24 cellular contexts compared by ENCODE assay signal in the genomic region with DNA sequence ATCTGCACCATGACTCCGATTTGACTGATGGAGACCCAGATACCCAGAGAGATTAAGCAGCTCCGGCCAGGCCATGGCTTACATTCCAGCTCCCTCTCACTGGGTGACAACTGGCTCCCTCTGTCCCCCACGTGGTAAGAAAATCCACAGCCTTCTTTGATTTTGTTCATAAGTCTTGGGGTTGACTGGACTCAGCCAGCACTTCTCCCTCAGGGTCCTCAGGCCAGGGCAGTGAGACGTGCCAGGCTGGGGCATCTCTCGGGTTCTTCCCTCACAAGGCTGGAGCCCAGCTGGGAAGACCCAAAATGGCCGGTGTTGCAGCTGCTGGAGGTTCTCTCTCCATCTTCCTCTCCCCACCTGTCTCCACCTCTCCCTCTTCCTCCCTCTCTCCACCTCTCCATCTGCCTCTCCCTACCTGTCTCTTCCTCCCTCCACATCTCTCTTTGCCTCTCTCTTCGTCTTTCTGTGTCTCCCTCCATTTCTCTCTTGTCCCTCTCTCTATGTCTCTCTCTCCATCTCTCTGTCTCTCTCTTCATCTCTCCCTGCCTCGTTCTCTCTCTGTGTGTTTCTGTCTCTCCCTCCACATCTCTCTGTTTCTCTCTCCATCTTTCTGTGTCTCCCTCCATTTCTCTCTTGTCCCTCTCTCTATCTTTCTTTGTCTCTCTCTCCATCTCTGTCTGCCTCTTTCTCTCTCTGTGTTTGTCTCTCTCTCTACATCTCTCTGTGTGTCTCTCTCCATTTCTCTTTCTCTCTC.
DNase-seq lines count a peak whose midpoint lies in the region; ATAC-seq, FAIRE-seq and TF ChIP-seq lines count a peak whose summit lies in the region.
"Had no signal": no experiment of that assay in that cellular context is flagged by ENCODE, and none has a peak within 500 bp of the region (broad histone marks: within the 10 kb centered on the region; RNA-seq: fewer than 3 reads in every experiment).

No MANE protein-coding gene starts in this region.

- CTCF ChIA-PET in IMR-90 (lab: Yijun Ruan, JAX), result no interaction called here

- H3K4me1 Mint-ChIP-seq in stimulated activated memory B cell treated with anti-CD40 and anti-IgM and Interleukin-4, amounts not matched to agents 10 μg/mL and 1 μg/mL and 100 μg/mL, for 72 hours, result peaks cover 8% of the 10 kb centered on the region
- H3K4me1 Mint-ChIP-seq: GM23338 had no signal

- H3K36me3 ChIP-seq in BLaER1 (no peaks in the 10 kb centered on the region), IMR-90 (ENCODE audit: control insufficient read depth, insufficient read depth, low read length) (no peaks in the 10 kb centered on the region), bronchial epithelial cell (ENCODE audit: control insufficient read depth, insufficient read depth, low read length) (no peaks in the 10 kb centered on the region), BE2C (no peaks in the 10 kb centered on the region)
- H3K36me3 ChIP-seq: HAP-1 had no signal

- no peak for DNase-seq in IMR-90
- DNase-seq in bronchial epithelial cell (ENCODE audit: low read depth), result no peak
- no peak for DNase-seq in NOMO-1 treated with dmso at 0.1 percent for 144 hours (lab: John Stamatoyannopoulos, UW; ENCODE audit: unreplicated experiment)
- DNase-seq in BE2C, result no peak
- DNase-seq: Caco-2; CD4-positive, alpha-beta memory T cell; DMS 273 treated with DMSO at 0.1 percent for 48 hours; DMS79 treated with DMSO at 0.1 percent for 48 hours; NCI-H1417; NCI-H1694 treated with DMSO at 0.1 percent for 48 hours; NCI-H2081 treated with DMSO at 0.1 percent for 48 hours; NCI-H2171 treated with DMSO at 0.1 percent for 48 hours; NCI-H524 treated with DMSO at 0.1 percent for 48 hours; SHP77 treated with DMSO at 0.1 percent for 48 hours; SW 1271 had no signal

- no peak overlapping the region for H3K23ac ChIP-seq in IMR-90 (ENCODE audit: low read depth, low read length)

- peak overlapping the region; percentile 50 for H2AK5ac ChIP-seq in IMR-90 (ENCODE audit: low read depth, low read length)

- intact Hi-C loops in IMR-90 (cut with micrococcal nuclease), result no loop called here

- H2BK20ac ChIP-seq in IMR-90 (ENCODE audit: low read depth, low read length), result 0 out of 2 replicates have a peak overlapping the region, but pooled peaks have one; percentile 28

- peak overlapping the region; percentile 36 for H2AK9ac ChIP-seq in IMR-90 (replicated peaks; ENCODE audit: low read depth, low read length, poor library complexity)

- no peaks in the 10 kb centered on the region for H3K79me1 ChIP-seq in IMR-90 (ENCODE audit: low read depth in 1 of 2, low read length in 2 of 2)

- H3K27ac ChIP-seq in BLaER1 (0 out of 2 replicates have a peak overlapping the region, but pooled peaks have one; percentile 7), IMR-90 (ENCODE audit: insufficient read depth, low read length) (no peak overlapping the region)
- H3K27ac ChIP-seq: A549, HL-60, RWPE1, SK-N-MC had no signal

- H3K9ac ChIP-seq in BLaER1, result no peak overlapping the region
- H3K9ac ChIP-seq in IMR-90 (ENCODE audit: low read depth, low read length), result no peak overlapping the region

- no peak overlapping the region for H4K5ac ChIP-seq in IMR-90 (ENCODE audit: low read depth, low read length)

- no TSS peak for BruUV-seq in IMR-90 (replicated peaks; lab: Mats Ljungman, UMichigan)

- H2BK120ac ChIP-seq in IMR-90 (ENCODE audit: low read depth, low read length), result peak overlapping the region; percentile 67; the same call in 1 of the 2 replicates

- peak overlapping the region; percentile 73 for H2AFZ ChIP-seq in IMR-90 (replicated peaks; ENCODE audit: low read length, poor library complexity)
- H2AFZ ChIP-seq: GM23338 had no signal

- no peak for TF ChIP-seq RAD21 in IMR-90 (IDR thresholded peaks at IDR 0.05; ENCODE audit: low read length)

- no peaks in the 10 kb centered on the region; the same call in none of the 2 replicates for H3K9me1 ChIP-seq in IMR-90 (ENCODE audit: insufficient read depth, low read length)

- H3K27me3 Mint-ChIP-seq in stimulated activated memory B cell treated with anti-CD40 and anti-IgM and Interleukin-4, amounts not matched to agents 10 μg/mL and 1 μg/mL and 100 μg/mL, for 72 hours, result peaks cover 34% of the 10 kb centered on the region

- H3K9me3 ChIP-seq in BLaER1, result peaks cover 8% of the 10 kb centered on the region
- no peaks in the 10 kb centered on the region for H3K9me3 ChIP-seq in IMR-90 (ENCODE audit: control insufficient read depth, insufficient read depth, low read length)
- H3K9me3 ChIP-seq in BE2C, result no peaks in the 10 kb centered on the region
- H3K9me3 ChIP-seq: HAP-1 had no signal

- no peak overlapping the region; the same call in 1 of the 2 replicates for H3K14ac ChIP-seq in IMR-90 (replicated peaks; ENCODE audit: low read depth, low read length)

- no peak overlapping the region for H3K18ac ChIP-seq in IMR-90 (ENCODE audit: low read depth, low read length)

- ATAC-seq in IMR-90 (ENCODE audit: low read depth), result no peak
- ATAC-seq in stimulated activated memory B cell treated with anti-CD40 and anti-IgM and Interleukin-4, amounts not matched to agents 10 μg/mL and 1 μg/mL and 100 μg/mL, for 72 hours, result peak; percentile 16
- ATAC-seq in GM21423 (IDR thresholded peaks at IDR 0.05; ENCODE audit: unreplicated experiment), result no peak
- ATAC-seq: GM23338 had no signal

- no peak overlapping the region for H3K56ac ChIP-seq in IMR-90 (ENCODE audit: extremely low read depth, insufficient read depth, low read length)

- H4K8ac ChIP-seq in IMR-90 (ENCODE audit: low read depth in 2 of 2, low read length in 2 of 2), result no peak overlapping the region; a peak in 1 of 4 replicates

- no peak overlapping the region for H3K27ac Mint-ChIP-seq in stimulated activated memory B cell treated with anti-CD40 and anti-IgM and Interleukin-4, amounts not matched to agents 10 μg/mL and 1 μg/mL and 100 μg/mL, for 72 hours
- H3K27ac Mint-ChIP-seq: CD4-positive, alpha-beta memory T cell; GM23338 had no signal

- H4K20me1 ChIP-seq in BLaER1 (no peaks in the 10 kb centered on the region), IMR-90 (ENCODE audit: insufficient read depth, low read length) (no peaks in the 10 kb centered on the region)

- no peak overlapping the region for H3K4me3 Mint-ChIP-seq in stimulated activated memory B cell treated with anti-CD40 and anti-IgM and Interleukin-4, amounts not matched to agents 10 μg/mL and 1 μg/mL and 100 μg/mL, for 72 hours
- H3K4me3 Mint-ChIP-seq: GM23338 had no signal

- H3K4me1 ChIP-seq in BLaER1, result peaks cover 38% of the 10 kb centered on the region
- H3K4me1 ChIP-seq in IMR-90 (ENCODE audit: control insufficient read depth, insufficient read depth, low read length), result peaks cover 8% of the 10 kb centered on the region
- H3K4me1 ChIP-seq in BE2C, result no peaks in the 10 kb centered on the region
- H3K4me1 ChIP-seq: A549, Caco-2, HAP-1 had no signal

- H3K4me2 ChIP-seq in BLaER1 (peak overlapping the region; percentile 75), IMR-90 (ENCODE audit: low read depth, low read length) (no peak overlapping the region)
- H3K4me2 ChIP-seq: A549, GM23338 had no signal

- FAIRE-seq in bronchial epithelial cell (lab: Jason Lieb, UNC), result peak; percentile 13
- FAIRE-seq: A549 had no signal

- peaks cover 5% of the 10 kb centered on the region for H3K36me3 Mint-ChIP-seq in stimulated activated memory B cell treated with anti-CD40 and anti-IgM and Interleukin-4, amounts not matched to agents 10 μg/mL and 1 μg/mL and 100 μg/mL, for 72 hours

- 73% methylated on average over 5 of the region's 8 CpGs; no CpG with 5 or more reads in 1 of the 2 experiments for WGBS in IMR-90 (ENCODE audit: extremely low coverage in 2 of 2, insufficient read length in 1 of 2), 2 experiments

- TF ChIP-seq POLR2A in IMR-90 (IDR thresholded peaks at IDR 0.05; ENCODE audit: low read depth, low read length), result no peak

- POLR2A ChIA-PET in IMR-90 (lab: Charles Lee; ENCODE audit: unreplicated experiment), result no interaction called here

- dilution Hi-C loops in IMR-90 (cut with HindIII; ENCODE audit: low sequenced_read_pairs, unreplicated experiment), result no loop called here

- H3K27me3 ChIP-seq in BLaER1 (no peaks in the 10 kb centered on the region), IMR-90 (ENCODE audit: control insufficient read depth, insufficient read depth, low read length) (no peaks in the 10 kb centered on the region; the same call in 1 of the 2 replicates), bronchial epithelial cell (ENCODE audit: control insufficient read depth, insufficient read depth, low read length) (peaks cover 1% of the 10 kb centered on the region), BE2C (0 out of 2 replicates have a peak, but pooled peaks cover 2% of the 10 kb centered on the region)

- H4K91ac ChIP-seq in IMR-90 (ENCODE audit: insufficient read depth, low read depth, low read length), result no peak overlapping the region

- H3K9me3 Mint-ChIP-seq in stimulated activated memory B cell treated with anti-CD40 and anti-IgM and Interleukin-4, amounts not matched to agents 10 μg/mL and 1 μg/mL and 100 μg/mL, for 72 hours, result peaks cover 11% of the 10 kb centered on the region

- H3K4me3 ChIP-seq in BLaER1, result no peak overlapping the region
- H3K4me3 ChIP-seq in IMR-90 (ENCODE audit: insufficient read depth, low read depth, low read length), result no peak overlapping the region
- H3K4me3 ChIP-seq in bronchial epithelial cell (ENCODE audit: low read depth, low read length), result no peak overlapping the region
- no peak overlapping the region for H3K4me3 ChIP-seq in BE2C (ENCODE audit: low read depth, low read length)
- H3K4me3 ChIP-seq: A549, GM23338, HAP-1, SK-N-MC had no signal

- H2BK15ac ChIP-seq in IMR-90 (ENCODE audit: low read depth, low read length), result peak overlapping the region; percentile 40; the same call in 1 of the 3 replicates

- in situ Hi-C loops in IMR-90 (cut with MboI; ENCODE audit: low sequenced_read_pairs), result no loop called here

- H2BK5ac ChIP-seq in IMR-90 (ENCODE audit: low read depth, low read length, poor library complexity, severe bottlenecking), result no peak overlapping the region

- no peak for TF ChIP-seq CTCF in IMR-90 (conservative IDR thresholded peaks at IDR 0.05; ENCODE audit: low read depth, low read length)
- no peak for TF ChIP-seq CTCF in bronchial epithelial cell (IDR thresholded peaks at IDR 0.05; ENCODE audit: insufficient read depth, low read length, severe bottlenecking)
- TF ChIP-seq CTCF in BE2C (IDR thresholded peaks at IDR 0.05; ENCODE audit: low read depth, low read length), result no peak

- peak overlapping the region; percentile 66; the same call in 1 of the 2 replicates for H3K4ac ChIP-seq in IMR-90 (ENCODE audit: low read depth, low read length)

TF ChIP-seq in IMR-90, 13 proteins besides CTCF, POLR2A, EP300 and RAD21 (continues in another document):
- TF ChIP-seq CEBPB (IDR thresholded peaks at IDR 0.05; ENCODE audit: low read depth, low read length) (no peak), MAZ (IDR thresholded peaks at IDR 0.05; ENCODE audit: borderline replicate concordance, low read depth, low read length) (no peak), MXI1 (IDR thresholded peaks at IDR 0.05; ENCODE audit: borderline replicate concordance, low read depth, low read length) (no peak), MAFK (IDR thresholded peaks at IDR 0.05; ENCODE audit: low read depth, low read length) (no peak)
